ENCODE assay signal across 1 cellular context in the genomic region with DNA sequence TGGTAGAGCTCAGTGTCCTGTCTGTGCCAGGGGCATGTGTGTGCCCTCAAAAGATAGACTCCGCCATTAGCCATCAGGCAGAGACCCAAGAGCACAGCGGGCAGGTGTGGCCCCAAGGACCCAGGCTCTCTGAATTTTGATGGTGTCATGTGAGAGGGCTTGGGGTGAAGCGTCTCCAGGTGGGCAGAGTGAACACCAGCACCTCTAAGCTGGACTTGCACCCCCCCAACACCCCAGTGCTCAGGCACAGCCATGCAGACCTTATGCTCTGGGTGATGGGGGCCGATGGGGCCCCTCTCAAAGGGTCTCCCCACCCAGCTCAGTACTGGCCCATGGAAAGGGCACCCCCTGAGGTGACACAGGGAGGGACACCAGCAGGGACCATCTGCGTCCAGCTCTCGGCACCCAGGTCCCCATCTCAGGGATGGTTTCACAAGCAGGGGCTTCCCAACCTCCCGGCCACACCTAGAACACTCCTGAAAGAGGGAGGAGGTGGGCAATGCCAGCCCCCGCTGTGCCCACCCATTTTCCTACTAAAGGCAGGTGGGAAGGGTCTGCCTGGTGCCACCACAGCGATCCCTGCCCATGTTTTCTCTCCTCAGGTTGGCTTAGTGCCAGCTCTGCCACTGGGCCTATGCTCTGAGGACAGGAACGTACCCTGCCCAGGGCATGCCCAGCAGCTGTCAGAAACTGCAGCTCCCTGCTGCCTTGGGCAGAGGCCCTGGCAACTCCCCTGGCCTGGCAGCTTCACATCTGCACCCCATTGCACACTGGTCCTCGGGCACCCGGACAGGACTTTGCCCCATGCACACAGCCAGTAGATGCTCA.
TF ChIP-seq lines count a peak whose summit lies in the region.

No MANE protein-coding gene starts in this region.

TF ChIP-seq in HEK293, 187 proteins besides CTCF, POLR2A, EP300 and RAD21 (continued from another document):
- TF ChIP-seq, protein P1, sequence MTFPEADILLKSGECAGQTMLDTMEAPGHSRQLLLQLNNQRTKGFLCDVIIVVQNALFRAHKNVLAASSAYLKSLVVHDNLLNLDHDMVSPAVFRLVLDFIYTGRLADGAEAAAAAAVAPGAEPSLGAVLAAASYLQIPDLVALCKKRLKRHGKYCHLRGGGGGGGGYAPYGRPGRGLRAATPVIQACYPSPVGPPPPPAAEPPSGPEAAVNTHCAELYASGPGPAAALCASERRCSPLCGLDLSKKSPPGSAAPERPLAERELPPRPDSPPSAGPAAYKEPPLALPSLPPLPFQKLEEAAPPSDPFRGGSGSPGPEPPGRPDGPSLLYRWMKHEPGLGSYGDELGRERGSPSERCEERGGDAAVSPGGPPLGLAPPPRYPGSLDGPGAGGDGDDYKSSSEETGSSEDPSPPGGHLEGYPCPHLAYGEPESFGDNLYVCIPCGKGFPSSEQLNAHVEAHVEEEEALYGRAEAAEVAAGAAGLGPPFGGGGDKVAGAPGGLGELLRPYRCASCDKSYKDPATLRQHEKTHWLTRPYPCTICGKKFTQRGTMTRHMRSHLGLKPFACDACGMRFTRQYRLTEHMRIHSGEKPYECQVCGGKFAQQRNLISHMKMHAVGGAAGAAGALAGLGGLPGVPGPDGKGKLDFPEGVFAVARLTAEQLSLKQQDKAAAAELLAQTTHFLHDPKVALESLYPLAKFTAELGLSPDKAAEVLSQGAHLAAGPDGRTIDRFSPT (tag by site-specific recombination; IDR thresholded peaks at IDR 0.05): peak; percentile 60
